Comparison of ENCODE assay signal across 11 cellular contexts in the genomic region with DNA sequence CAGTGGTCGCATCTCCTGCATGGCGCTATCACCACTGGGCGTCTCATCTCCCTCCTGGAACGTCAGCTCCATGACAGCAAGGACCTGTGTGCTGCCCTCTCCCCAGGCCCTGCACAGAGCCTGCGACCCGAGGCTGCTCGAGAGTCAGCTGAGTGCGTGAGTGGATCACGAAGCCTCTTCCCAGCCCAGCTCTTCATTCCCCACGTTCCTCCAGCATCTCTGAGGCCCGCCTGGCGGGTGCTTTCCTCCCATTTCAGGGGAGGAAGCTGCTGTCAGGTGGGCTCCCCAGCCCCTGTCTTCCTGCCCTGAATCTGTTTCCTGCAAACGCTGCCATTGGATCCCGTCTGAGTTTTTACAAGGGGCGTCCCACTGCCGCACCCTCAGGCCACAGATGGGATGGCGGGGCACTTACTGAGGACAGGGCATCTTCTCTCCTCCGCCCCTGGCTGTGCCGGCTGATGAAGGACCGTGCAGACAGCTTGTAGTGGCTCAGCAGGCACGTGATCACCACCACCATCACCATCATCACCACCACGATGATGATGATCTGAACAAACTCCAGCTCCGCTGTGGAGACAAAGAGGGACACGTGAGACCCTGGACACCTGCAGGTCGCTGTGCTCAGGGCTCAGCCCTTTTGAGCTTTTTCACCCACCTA. TPM values are rescaled to one million over a fixed set of nuclear protein-coding genes. Genes with fewer than 3 reads are reported as not detected.
A peak's percentile ranks its signal among the peaks of the same experiment; 100 is the strongest.
DNase-seq lines count a peak whose midpoint lies in the region; ATAC-seq and TF ChIP-seq lines count a peak whose summit lies in the region.
"Had no signal": no experiment of that assay in that cellular context is flagged by ENCODE, and none has a peak within 500 bp of the region (broad histone marks: within the 10 kb centered on the region; RNA-seq: fewer than 3 reads in every experiment).

No MANE protein-coding gene starts in this region.

- H3K4me1 Mint-ChIP-seq in endodermal cell: peaks cover 8% of the 10 kb centered on the region
- peaks cover 8% of the 10 kb centered on the region for H3K4me1 Mint-ChIP-seq in neural crest cell

- peak overlapping the region; percentile 82 for H3K27ac Mint-ChIP-seq in endodermal cell
- H3K27ac Mint-ChIP-seq in neural crest cell (ENCODE audit: unreplicated experiment): peak overlapping the region; percentile 27

- H3K36me3 Mint-ChIP-seq in endodermal cell (ENCODE audit: low read depth) (peaks cover 23% of the 10 kb centered on the region), neural crest cell (ENCODE audit: low read depth) (no peaks in the 10 kb centered on the region)

- no peaks in the 10 kb centered on the region for H3K9me3 Mint-ChIP-seq in endodermal cell
- H3K9me3 Mint-ChIP-seq in neural crest cell: no peaks in the 10 kb centered on the region
- H3K9me3 Mint-ChIP-seq: brain had no signal

- H3K4me1 ChIP-seq in endodermal cell (ENCODE audit: control insufficient read depth, insufficient read depth, low read length): no peaks in the 10 kb centered on the region

- H3K36me3 ChIP-seq in endodermal cell (ENCODE audit: control insufficient read depth, insufficient read depth, low read length): peaks cover 39% of the 10 kb centered on the region

- no peak overlapping the region for H3K9ac ChIP-seq in endodermal cell (ENCODE audit: extremely low read depth, low read length, poor library complexity, severe bottlenecking)

- H3K27ac ChIP-seq in endodermal cell (ENCODE audit: low read depth, low read length): peak overlapping the region; percentile 66

- in situ Hi-C loops in GM13976 (cut with MboI; ENCODE audit: low sequenced_read_pairs, unreplicated experiment): loop anchor here (25.0 kb wide), 1 partner anchor 428 kb away; no protein-coding TSS in a partner anchor

- no peaks in the 10 kb centered on the region for H3K27me3 ChIP-seq in endodermal cell (ENCODE audit: control insufficient read depth, insufficient read depth, low read length, poor library complexity, severe bottlenecking)

- 92 to 95% methylated on average over 15 to 25 of the region's 25 CpGs for WGBS in endodermal cell (ENCODE audit: insufficient coverage in 1 of 2, insufficient read length in 1 of 2), 2 experiments

- ATAC-seq in HG02763 (IDR thresholded peaks at IDR 0.05; ENCODE audit: unreplicated experiment): no peak
- no peak for ATAC-seq in GM21528 (IDR thresholded peaks at IDR 0.05; ENCODE audit: low FRiP score, unreplicated experiment)

- H3K4me3 Mint-ChIP-seq in endodermal cell (no peak overlapping the region), neural crest cell (no peak overlapping the region)
- H3K4me3 Mint-ChIP-seq: brain had no signal

- peak; percentile 46 for DNase-seq in 8988T
- DNase-seq in GM13976 (ENCODE audit: low spot score): peak; percentile 38
- DNase-seq in endodermal cell: peak; percentile 34
- DNase-seq in neural crest cell (ENCODE audit: low read depth, low spot score): no peak
- no peak for DNase-seq in T1000 (lab: John Stamatoyannopoulos, UW)
- DNase-seq in iPS-NIHi7 (ENCODE audit: extremely low spot score): no peak
- DNase-seq: hypothalamus had no signal

- H3K9me3 ChIP-seq in endodermal cell (ENCODE audit: control insufficient read depth, low read length): no peaks in the 10 kb centered on the region

- TF ChIP-seq CTCF in GM13976 (IDR thresholded peaks at IDR 0.05; ENCODE audit: borderline replicate concordance, control extremely low read depth, extremely low read depth, insufficient read depth, missing control alignments) (no peak), endodermal cell (conservative IDR thresholded peaks at IDR 0.05) (no peak), neural crest cell (conservative IDR thresholded peaks at IDR 0.05) (no peak)

- no peaks in the 10 kb centered on the region for H3K27me3 Mint-ChIP-seq in endodermal cell (ENCODE audit: insufficient read depth)
- H3K27me3 Mint-ChIP-seq in neural crest cell (ENCODE audit: low read depth): peaks cover 2% of the 10 kb centered on the region
- H3K27me3 Mint-ChIP-seq: brain had no signal

- H3K4me3 ChIP-seq in endodermal cell (ENCODE audit: low read length): no peak overlapping the region

RNA-seq across cellular contexts. Expression of a gene that starts 39.0 kb away (rescaled TPM):
- total RNA-seq in endodermal cell: not detected
- not detected for polyA plus RNA-seq in endodermal cell (2013, experiment 1 of 2)
- not detected for polyA plus RNA-seq in endodermal cell (2013, experiment 2 of 2)
- not detected in 2 replicates for total RNA-seq in neural crest cell
- total RNA-seq: endothelial cell of umbilical vein had no signal
- polyA plus RNA-seq: endothelial cell of umbilical vein had no signal

RNA-seq across cellular contexts. Expression of a gene that starts 50.6 kb away (rescaled TPM):
- total RNA-seq in endodermal cell (10 to 100 TPM; 18.8 to 37.4 TPM), neural crest cell (3.2 and 4.2 TPM in 2 replicates)
- polyA plus RNA-seq in endodermal cell (2013, experiment 1 of 2): 56.8 TPM
- 65.5 TPM for polyA plus RNA-seq in endodermal cell (2013, experiment 2 of 2)

Comparison
In these comparisons a context has a peak if more than half of its experiments do, and no peak if none do; other contexts are left out.
1. DNase-seq: peak in 8988T (single experiment), GM13976 (single experiment) and endodermal cell (single experiment); none in neural crest cell (single experiment), T1000 (single experiment) and iPS-NIHi7 (single experiment).